11 cellular contexts compared by ENCODE assay signal in the genomic region with DNA sequence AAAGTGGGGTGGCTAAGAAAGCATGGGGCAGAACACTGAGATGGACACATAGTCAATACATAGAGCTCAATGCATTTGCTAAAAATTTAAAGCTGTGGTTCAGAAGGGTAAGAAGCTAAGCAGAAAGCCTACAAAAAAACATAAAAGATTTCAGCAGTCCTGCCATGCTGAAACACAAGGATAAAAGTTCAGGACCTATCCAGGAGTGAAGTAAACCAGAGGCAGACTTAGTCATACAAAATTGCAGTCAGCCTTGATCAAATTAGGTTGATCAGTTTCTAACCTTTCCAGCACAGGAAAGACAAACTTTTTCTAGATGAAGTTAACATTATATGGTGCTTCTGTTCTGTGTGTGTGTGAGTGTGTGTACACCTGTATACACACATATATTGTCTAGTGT.
"Had no signal": no experiment of that assay in that cellular context is flagged by ENCODE, and none has a peak within 500 bp of the region (broad histone marks: within the 10 kb centered on the region; RNA-seq: fewer than 3 reads in every experiment).

No MANE protein-coding gene starts in this region.

- H3K36me3 Mint-ChIP-seq: stimulated activated naive B cell treated with anti-CD40 and anti-IgM and Interleukin-4, amounts not matched to agents 10 μg/mL and 1 μg/mL and 100 μg/mL, for 72 hours had no signal

- H3K27ac Mint-ChIP-seq: activated naive CD8-positive, alpha-beta T cell; immature natural killer cell; naive thymus-derived CD8-positive, alpha-beta T cell; stimulated activated naive B cell treated with anti-CD40 and anti-IgM and Interleukin-4, amounts not matched to agents 10 μg/mL and 1 μg/mL and 100 μg/mL, for 72 hours had no signal

- H3K4me3 ChIP-seq: thoracic aorta had no signal

- H3K36me3 ChIP-seq: thoracic aorta had no signal

- ATAC-seq: left cardiac atrium; naive thymus-derived CD8-positive, alpha-beta T cell; stimulated activated naive B cell treated with anti-CD40 and anti-IgM and Interleukin-4, amounts not matched to agents 10 μg/mL and 1 μg/mL and 100 μg/mL, for 72 hours had no signal

- H3K27ac ChIP-seq: thoracic aorta had no signal

- H3K4me1 Mint-ChIP-seq: immature natural killer cell; stimulated activated naive B cell treated with anti-CD40 and anti-IgM and Interleukin-4, amounts not matched to agents 10 μg/mL and 1 μg/mL and 100 μg/mL, for 72 hours had no signal

- H3K4me3 Mint-ChIP-seq: activated naive CD8-positive, alpha-beta T cell; immature natural killer cell; naive thymus-derived CD8-positive, alpha-beta T cell; stimulated activated naive B cell treated with anti-CD40 and anti-IgM and Interleukin-4, amounts not matched to agents 10 μg/mL and 1 μg/mL and 100 μg/mL, for 72 hours had no signal

- H3K27me3 Mint-ChIP-seq: activated naive CD8-positive, alpha-beta T cell had no signal

- DNase-seq: activated CD4-positive, alpha-beta T cell treated with anti-CD3 and anti-CD28 coated beads, Interleukin-2, amount 50 U/mL, for 4 hours; activated gamma-delta T cell; amniotic stem cell; immature natural killer cell; left cardiac atrium; naive thymus-derived CD8-positive, alpha-beta T cell; retina; stimulated activated naive B cell treated with anti-CD40 and anti-IgM and Interleukin-4, amounts not matched to agents 10 μg/mL and 1 μg/mL and 100 μg/mL, for 72 hours; SW 1271 had no signal
